26 cellular contexts compared by ENCODE assay signal in the genomic region with DNA sequence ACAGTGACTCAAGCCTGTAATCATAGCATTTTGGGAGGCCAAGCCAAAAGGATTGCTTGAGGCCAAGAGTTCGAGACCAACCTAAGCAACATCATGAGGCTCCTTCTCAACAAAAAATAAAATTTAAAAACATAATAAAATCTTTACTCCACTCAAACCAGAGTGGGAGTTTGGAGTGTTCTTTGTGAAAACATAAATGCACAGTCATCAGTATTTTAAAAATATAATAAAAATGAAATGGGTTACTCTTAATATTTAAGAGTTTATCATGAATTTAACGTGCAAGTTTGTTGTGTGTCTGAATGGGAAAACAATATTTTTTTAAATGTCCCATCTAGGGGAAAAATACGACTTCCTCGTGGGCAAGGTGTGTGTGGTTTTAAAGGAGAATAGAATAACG.
DNase-seq lines count a peak whose midpoint lies in the region; ATAC-seq, FAIRE-seq and TF ChIP-seq lines count a peak whose summit lies in the region.
"Had no signal": no experiment of that assay in that cellular context is flagged by ENCODE, and none has a peak within 500 bp of the region (broad histone marks: within the 10 kb centered on the region; RNA-seq: fewer than 3 reads in every experiment).

No MANE protein-coding gene starts in this region.

- H3K9ac ChIP-seq in HepG2 (ENCODE audit: insufficient read depth, low read depth, low read length), result no peak overlapping the region
- H3K9ac ChIP-seq in K562 (ENCODE audit: insufficient read depth in 1 of 2, low read depth in 2 of 2, low read length in 2 of 2), result no peak overlapping the region
- H3K9ac ChIP-seq: BLaER1 had no signal

- H3K4me1 ChIP-seq in HepG2 (ENCODE audit: insufficient read depth, low read length), result peaks cover 15% of the 10 kb centered on the region
- no peaks in the 10 kb centered on the region for H3K4me1 ChIP-seq in right lobe of liver
- no peaks in the 10 kb centered on the region; a peak in 1 of 5 replicates for H3K4me1 ChIP-seq in K562 (replicated peaks in 1 of 2; ENCODE audit: control insufficient read depth in 2 of 2, insufficient read depth in 2 of 2, low read length in 2 of 2)

- CTCF ChIA-PET in HepG2 (lab: Yijun Ruan, JAX; ENCODE audit: low intra/inter-chr PET ratio, low total read pairs), result no interaction called here
- CTCF ChIA-PET in K562 (lab: Yijun Ruan, JAX; ENCODE audit: low intra/inter-chr PET ratio), result no interaction called here

- H3K27me3 ChIP-seq in HepG2 (ENCODE audit: control insufficient read depth in 1 of 2, insufficient read depth in 2 of 2, low read length in 2 of 2) (no peaks in the 10 kb centered on the region), right lobe of liver (no peaks in the 10 kb centered on the region), K562 (ENCODE audit: control insufficient read depth in 2 of 2, insufficient read depth in 2 of 2, low read length in 2 of 2) (no peaks in the 10 kb centered on the region)
- H3K27me3 ChIP-seq: BE2C, BLaER1 had no signal

- ATAC-seq in HepG2 (no peak), right lobe of liver (no peak), K562 (no peak), HG02884 (IDR thresholded peaks at IDR 0.05; ENCODE audit: unreplicated experiment) (no peak)
- no peak for ATAC-seq in stimulated activated effector memory CD8-positive, alpha-beta T cell treated with anti-CD3 and anti-CD28 coated beads, Interleukin-12 subunit alpha, Interleukin-12 subunit beta, amount 100 ng/mL, for 72 hours

- no peak for FAIRE-seq in HepG2 (lab: Jason Lieb, UNC)
- FAIRE-seq in K562 (lab: Jason Lieb, UNC), result no peak
- FAIRE-seq: GM12878, GM12892, GM18507 had no signal

- H3K4me3 Mint-ChIP-seq in stimulated activated effector memory CD8-positive, alpha-beta T cell treated with anti-CD3 and anti-CD28 coated beads, Interleukin-12 subunit alpha, Interleukin-12 subunit beta, amount 100 ng/mL, for 72 hours, result no peak overlapping the region
- H3K4me3 Mint-ChIP-seq: CD14-positive monocyte; CD4-positive, alpha-beta memory T cell; CD4-positive, CD25-positive, alpha-beta regulatory T cell; CD8-positive, alpha-beta memory T cell had no signal

- intact Hi-C loops in HepG2 (cut with micrococcal nuclease; ENCODE audit: unreplicated experiment) (no loop called here), right lobe of liver (cut with DNase I) (no loop called here), K562 (cut with micrococcal nuclease) (no loop called here)

- no peaks in the 10 kb centered on the region for H3K9me1 ChIP-seq in K562 (ENCODE audit: control insufficient read depth, insufficient read depth, low read length)

- no TSS peak for BruUV-seq in HepG2 (replicated peaks; lab: Mats Ljungman, UMichigan)
- BruUV-seq in K562 (replicated peaks; lab: Mats Ljungman, UMichigan), result no TSS peak

- POLR2A ChIA-PET in HepG2 (lab: Yijun Ruan, JAX) (no interaction called here), K562 (lab: Yijun Ruan, JAX) (no interaction called here)

- H3K27ac ChIP-seq in HepG2 (ENCODE audit: extremely low read length, insufficient read depth, low read length) (no peak overlapping the region), right lobe of liver (no peak overlapping the region), K562 (ENCODE audit: extremely low read depth, low read depth, low read length) (no peak overlapping the region)
- H3K27ac ChIP-seq: 22Rv1, BLaER1 had no signal

- TF ChIP-seq POLR2A in HepG2 (IDR thresholded peaks at IDR 0.05; ENCODE audit: insufficient read depth in 1 of 2, low read depth in 2 of 2, low read length in 2 of 2), result no peak
- no peak for TF ChIP-seq POLR2A in right lobe of liver (IDR thresholded peaks at IDR 0.05)
- TF ChIP-seq POLR2A in K562 (conservative IDR thresholded peaks at IDR 0.05), result no peak

- no peaks in the 10 kb centered on the region for H3K36me3 ChIP-seq in HepG2 (replicated peaks in 1 of 2; ENCODE audit: control insufficient read depth in 1 of 2, insufficient read depth in 2 of 2, low read length in 2 of 2)
- H3K36me3 ChIP-seq in right lobe of liver, result no peaks in the 10 kb centered on the region
- H3K36me3 ChIP-seq in K562 (ENCODE audit: control insufficient read depth, insufficient read depth, low read length), result no peaks in the 10 kb centered on the region
- H3K36me3 ChIP-seq: BE2C, BLaER1 had no signal

- no peak for TF ChIP-seq CTCF in HepG2 (CRISPR knock-in tag; IDR thresholded peaks at IDR 0.05)
- TF ChIP-seq CTCF in right lobe of liver (IDR thresholded peaks at IDR 0.05), result no peak
- no peak for TF ChIP-seq CTCF in K562 (IDR thresholded peaks at IDR 0.05 in 2 of 3, conservative IDR thresholded peaks at IDR 0.05 in 1 of 3; ENCODE audit: insufficient read depth in 2 of 3, low read depth in 1 of 3, low read length in 3 of 3)

- H4K20me1 ChIP-seq in HepG2 (ENCODE audit: insufficient read depth, low read length), result no peaks in the 10 kb centered on the region
- H4K20me1 ChIP-seq in K562 (replicated peaks; ENCODE audit: control insufficient read depth, insufficient read depth, low read length), result no peaks in the 10 kb centered on the region
- H4K20me1 ChIP-seq: BLaER1 had no signal

- TF ChIP-seq EP300 in HepG2 (IDR thresholded peaks at IDR 0.05; ENCODE audit: low read depth in 2 of 2, low read length in 2 of 2), result no peak
- no peak for TF ChIP-seq EP300 in HepG2 (CRISPR knock-in tag; IDR thresholded peaks at IDR 0.05; ENCODE audit: borderline replicate concordance)
- TF ChIP-seq EP300 in K562 (IDR thresholded peaks at IDR 0.05; ENCODE audit: low read length), result no peak

- H3K9me3 Mint-ChIP-seq in stimulated activated effector memory CD8-positive, alpha-beta T cell treated with anti-CD3 and anti-CD28 coated beads, Interleukin-12 subunit alpha, Interleukin-12 subunit beta, amount 100 ng/mL, for 72 hours, result peaks cover 2% of the 10 kb centered on the region

- DNase-seq in HepG2 (ENCODE audit: low spot score), result no peak
- no peak for DNase-seq in right lobe of liver
- no peak for DNase-seq in K562 (ENCODE audit: extremely low read depth in 1 of 4, low spot score in 3 of 4)
- DNase-seq in stimulated activated effector memory CD8-positive, alpha-beta T cell treated with anti-CD3 and anti-CD28 coated beads, Interleukin-12 subunit alpha, Interleukin-12 subunit beta, amount 100 ng/mL, for 72 hours (ENCODE audit: low spot score in 2 of 2), result no peak
- DNase-seq in NCI-H2107 treated with DMSO at 0.1 percent for 48 hours (lab: John Stamatoyannopoulos, UW; ENCODE audit: unreplicated experiment), result no peak
- DNase-seq: ACHN; BE2C; C1 segment of cervical spinal cord; CD4-positive, alpha-beta memory T cell; CD4-positive, CD25-positive, alpha-beta regulatory T cell; CD8-positive, alpha-beta memory T cell; COR-L47; DMS 273 treated with DMSO at 0.1 percent for 48 hours; DMS153; DMS53; DMS79; DND-41; EL; GDM1 had no signal

- WGBS in HepG2 (ENCODE audit: low lambda C conversion rate), result 95% methylated on average over 5 of the region's 5 CpGs
- 89% methylated on average over 5 of the region's 5 CpGs for WGBS in right lobe of liver (ENCODE audit: insufficient coverage, low coverage, low lambda C conversion rate, missing lambda C conversion rate)
- 11% methylated on average over 5 of the region's 5 CpGs for WGBS in K562 (ENCODE audit: insufficient coverage, low coverage, missing lambda C conversion rate)

- H3K79me2 ChIP-seq in HepG2 (ENCODE audit: insufficient read depth, low read length) (no peaks in the 10 kb centered on the region), K562 (ENCODE audit: control insufficient read depth, insufficient read depth, low read length) (no peaks in the 10 kb centered on the region)

- no peaks in the 10 kb centered on the region for H3K4me1 Mint-ChIP-seq in stimulated activated effector memory CD8-positive, alpha-beta T cell treated with anti-CD3 and anti-CD28 coated beads, Interleukin-12 subunit alpha, Interleukin-12 subunit beta, amount 100 ng/mL, for 72 hours

- H3K36me3 Mint-ChIP-seq in stimulated activated effector memory CD8-positive, alpha-beta T cell treated with anti-CD3 and anti-CD28 coated beads, Interleukin-12 subunit alpha, Interleukin-12 subunit beta, amount 100 ng/mL, for 72 hours, result no peaks in the 10 kb centered on the region
- H3K36me3 Mint-ChIP-seq: CD4-positive, alpha-beta memory T cell; CD4-positive, CD25-positive, alpha-beta regulatory T cell; CD8-positive, alpha-beta memory T cell had no signal

- TF ChIP-seq RAD21 in HepG2 (CRISPR knock-in tag; IDR thresholded peaks at IDR 0.05), result no peak
- TF ChIP-seq RAD21 in K562 (CRISPR knock-in tag; conservative IDR thresholded peaks at IDR 0.05 in 1 of 2, IDR thresholded peaks at IDR 0.05 in 1 of 2), result no peak

- H3K4me2 ChIP-seq in HepG2 (ENCODE audit: low read depth, low read length) (no peak overlapping the region), K562 (ENCODE audit: insufficient read depth, low read length) (no peak overlapping the region)
- H3K4me2 ChIP-seq: BLaER1 had no signal

- H2AFZ ChIP-seq in HepG2 (ENCODE audit: low read length) (no peak overlapping the region), K562 (ENCODE audit: low read depth, low read length) (no peak overlapping the region)

- peak overlapping the region; percentile 41 for H3K27ac Mint-ChIP-seq in stimulated activated effector memory CD8-positive, alpha-beta T cell treated with anti-CD3 and anti-CD28 coated beads, Interleukin-12 subunit alpha, Interleukin-12 subunit beta, amount 100 ng/mL, for 72 hours
- H3K27ac Mint-ChIP-seq: CD4-positive, alpha-beta memory T cell; CD4-positive, CD25-positive, alpha-beta regulatory T cell; CD8-positive, alpha-beta memory T cell had no signal

- no peaks in the 10 kb centered on the region for H3K9me3 ChIP-seq in HepG2 (ENCODE audit: low read length)
- no peaks in the 10 kb centered on the region for H3K9me3 ChIP-seq in right lobe of liver
- no peaks in the 10 kb centered on the region for H3K9me3 ChIP-seq in K562 (replicated peaks; ENCODE audit: control insufficient read depth, insufficient read depth, low read depth, low read length)
- H3K9me3 ChIP-seq: BE2C had no signal

- in situ Hi-C loops in HepG2 (cut with HindIII; ENCODE audit: extremely low pct_ligation_motif_present, low pct_unique_long_range_greater_than_20kb), result loop anchor here (5.0 kb wide), 1 partner anchor 52 kb away; no protein-coding TSS in a partner anchor
- in situ Hi-C loops in K562 (cut with MboI), result no loop called here

- H3K4me3 ChIP-seq in HepG2 (replicated peaks in 1 of 3; ENCODE audit: insufficient read depth in 1 of 3, low read depth in 2 of 3, low read length in 3 of 3) (no peak overlapping the region), right lobe of liver (no peak overlapping the region), K562 (no peak overlapping the region)
- H3K4me3 ChIP-seq: BLaER1, GM12878 had no signal

TF ChIP-seq in K562, 482 proteins besides CTCF, POLR2A, EP300 and RAD21 (continues in another document):
- TF ChIP-seq ZNF316 (IDR thresholded peaks at IDR 0.05), result peak; percentile 58
- peak; percentile 54; the same call in 1 of the 2 replicates for TF ChIP-seq MAFF (IDR thresholded peaks at IDR 0.05; ENCODE audit: low read length)
- TF ChIP-seq MAFG (tag; conservative IDR thresholded peaks at IDR 0.05), result 0 out of 2 replicates have a peak, but pooled peaks have one; percentile 14
- peak; percentile 68 for TF ChIP-seq MAFK (IDR thresholded peaks at IDR 0.05; ENCODE audit: low read length)

Comparison
In these comparisons a context has a peak if more than half of its experiments do, and no peak if none do; other contexts are left out.
1. Of the 241 proteins assayed by ChIP-seq in both HepG2 and K562: peak only in HepG2: none; only in K562: MAFG; in both: MAFF and MAFK; in neither: 238.